ENCODE assay signal across 8 cellular contexts in genomic region chr1:234610582-234611152, GRCh38. TPM values are rescaled to one million over a fixed set of nuclear protein-coding genes. Genes with fewer than 3 reads are reported as not detected.
DNase-seq lines count a peak whose midpoint lies in the region; ATAC-seq and TF ChIP-seq lines count a peak whose summit lies in the region.

No MANE protein-coding gene starts in this region.

- peak in 2 of 9 donors; percentile 4 to 12 for TF ChIP-seq CTCF in heart right ventricle (IDR thresholded peaks at IDR 0.05)

- H3K36me3 ChIP-seq in heart right ventricle: peaks cover 0 to 31% (median 19%) of the 10 kb centered on the region in 9 donors

- 1% methylated on average over 62 to 65 of the region's 65 CpGs for WGBS in heart right ventricle, 2 donors

- peaks cover 12 to 46% (median 41%) of the 10 kb centered on the region in 9 donors for H3K4me1 ChIP-seq in heart right ventricle

- no peaks in the 10 kb centered on the region for H3K9me3 ChIP-seq in heart right ventricle

- H3K27me3 ChIP-seq in heart right ventricle: no peaks in the 10 kb centered on the region

- DNase-seq in NCI-H146 treated with DMSO at 0.1 percent for 48 hours (lab: John Stamatoyannopoulos, UW; ENCODE audit: unreplicated experiment): peak; percentile 74
- peak; percentile 82 to 95 (median 87) for DNase-seq in T-helper 1 cell
- peak; percentile 94 for DNase-seq in amniotic epithelial cell (ENCODE audit: low read depth)
- peak; percentile 95 to 97 for DNase-seq in heart right ventricle
- DNase-seq in posterior vena cava (ENCODE audit: low spot score): peak; percentile 99
- peak; percentile 96 for DNase-seq in ureter (ENCODE audit: low spot score)

- ATAC-seq in GM18499 (IDR thresholded peaks at IDR 0.05; ENCODE audit: insufficient read depth, unreplicated experiment) (peak; percentile 20), HG02870 (IDR thresholded peaks at IDR 0.05; ENCODE audit: unreplicated experiment) (peak; percentile 40), heart right ventricle (peak; percentile 55 to 86 (median 80))

- H3K27ac ChIP-seq in heart right ventricle: peak overlapping the region; percentile 95 to 100 (median 99)

- H3K4me3 ChIP-seq in heart right ventricle: peak overlapping the region; percentile 27 to 70 (median 58)

- intact Hi-C loops in heart right ventricle (cut with DNase I): loop anchor here (1.0 to 10.0 kb wide), 19 partner anchors 74 to 473 kb away; no protein-coding TSS in a partner anchor
- intact Hi-C loops in posterior vena cava (cut with DNase I): loop anchor here (5.0 to 10.0 kb wide), 4 partner anchors 112 to 472 kb away; no protein-coding TSS in a partner anchor

RNA-seq across cellular contexts. Expression of gene IRF2BP2, which starts 0.7 kb away (rescaled TPM):
- total RNA-seq in heart right ventricle (100 to 1,000 TPM in 6 of 10 donors, 10 to 100 TPM in 4; 78.2 to 181 (median 104) TPM), posterior vena cava (10 to 100 TPM; 72.1 to 86.2 TPM), ureter (118 TPM)
- polyA plus RNA-seq in heart right ventricle: 10 to 100 TPM; 50.6 to 54.0 TPM

Comparison
In these comparisons a context has a peak if more than half of its experiments do, and no peak if none do; other contexts are left out.
1. Peak in every context shown above with its lines: DNase-seq, ATAC-seq, H3K4me3 ChIP-seq and H3K27ac ChIP-seq.
2. ATAC-seq: peak in every context shown above with its lines; median percentile 80 in heart right ventricle; 40 in HG02870; 20 in GM18499.